ENCODE assay signal across 34 cellular contexts in genomic region chr9:117317192-117317591, GRCh38.
"Had no signal": no experiment of that assay in that cellular context is flagged by ENCODE, and none has a peak within 500 bp of the region (broad histone marks: within the 10 kb centered on the region; RNA-seq: fewer than 3 reads in every experiment).

No MANE protein-coding gene starts in this region.

- H3K27me3 ChIP-seq: adrenal gland, body of pancreas, brain microvascular endothelial cell, breast epithelium had no signal

- H3K4me1 ChIP-seq: adrenal gland, breast epithelium had no signal

- DNase-seq: activated B cell treated with CpG ODN at 0.5 μM for 24 hours; activated CD4-positive, alpha-beta memory T cell treated with anti-CD3 and anti-CD28 coated beads for 36 hours; activated CD4-positive, alpha-beta T cell treated with anti-CD3 and anti-CD28 coated beads for 4 hours; activated CD4-positive, alpha-beta T cell treated with anti-CD3 and anti-CD28 coated beads, Interleukin-2, amount 10 ng/mL, durations not matched to agents 24 days and 14 days; activated CD4-positive, alpha-beta T cell treated with anti-CD3 and anti-CD28 coated beads, Interleukin-2, amount 50 U/mL, for 1 hour; activated CD4-positive, alpha-beta T cell treated with anti-CD3 and anti-CD28 coated beads, Interleukin-2, amount 50 U/mL, for 4 hours; activated CD4-positive, CD25-positive, alpha-beta regulatory T cell treated with anti-CD3 and anti-CD28 coated beads, Interleukin-2, amount 50 U/mL, for 72 hours; activated CD8-positive, alpha-beta memory T cell treated with anti-CD3 and anti-CD28 coated beads, Interleukin-2, amount 50 U/mL, for 4 hours; activated CD8-positive, alpha-beta T cell treated with anti-CD3 and anti-CD28 coated beads for 36 hours; activated effector memory CD4-positive, alpha-beta T cell treated with anti-CD3 and anti-CD28 coated beads, Interleukin-2, amount 50 U/mL, for 16 hours; activated gamma-delta T cell treated with Interleukin-2 at 50 U/mL for 16 hours; activated naive CD4-positive, alpha-beta T cell; activated naive CD4-positive, alpha-beta T cell treated with anti-CD3 and anti-CD28 coated beads for 36 hours; activated naive CD4-positive, alpha-beta T cell treated with anti-CD3 and anti-CD28 coated beads, Interleukin-2, amount 50 U/mL, for 16 hours; activated naive CD8-positive, alpha-beta T cell treated with anti-CD3 and anti-CD28 coated beads for 36 hours; activated T-cell treated with anti-CD3 and anti-CD28 coated beads for 4 hours; activated T-cell treated with anti-CD3 and anti-CD28 coated beads, Interleukin-2, amount 50 U/mL, for 1 hour; activated T-cell treated with anti-CD3 and anti-CD28 coated beads, Interleukin-2, amount 50 U/mL, for 4 hours; activated T-cell treated with anti-CD3 and anti-CD28 coated beads, Interleukin-2, amount 50 U/mL, for 72 hours; adrenal gland; amniotic stem cell; aorta; body of pancreas; brain microvascular endothelial cell; central memory CD4-positive, alpha-beta T cell; T-helper 17 cell; T-helper 9 cell had no signal

- H3K27ac ChIP-seq: adrenal gland, body of pancreas, brain microvascular endothelial cell, breast epithelium, VCaP had no signal

- H3K4me3 ChIP-seq: adrenal gland, body of pancreas, breast epithelium had no signal

- H3K36me3 ChIP-seq: adrenal gland, brain microvascular endothelial cell, breast epithelium had no signal

- FAIRE-seq: astrocyte, colon, TTC549 had no signal

- H3K9me3 ChIP-seq: adrenal gland, body of pancreas, breast epithelium had no signal

- ATAC-seq: activated CD8-positive, alpha-beta T cell treated with anti-CD3 and anti-CD28 coated beads for 36 hours; activated naive CD4-positive, alpha-beta T cell treated with anti-CD3 and anti-CD28 coated beads, Interleukin-2, amount 50 U/mL, for 72 hours; activated T-cell treated with anti-CD3 and anti-CD28 coated beads, Interleukin-2, amount 50 U/mL, for 4 hours; activated T-cell treated with anti-CD3 and anti-CD28 coated beads, Interleukin-2, amount 50 U/mL, for 72 hours; activated T-helper 17 cell treated with anti-CD3 and anti-CD28 coated beads, Interleukin-2, amount 50 U/mL, for 72 hours; body of pancreas; T-helper 17 cell had no signal
